1 cellular context compared by ENCODE assay signal in genomic region chr7:118169146-118169545, GRCh38.
TF ChIP-seq lines count a peak whose summit lies in the region.

No MANE protein-coding gene starts in this region.

TF ChIP-seq in SK-N-SH, 30 proteins besides CTCF, POLR2A, EP300 and RAD21 (continued from another document):
- TF ChIP-seq, protein P1, sequence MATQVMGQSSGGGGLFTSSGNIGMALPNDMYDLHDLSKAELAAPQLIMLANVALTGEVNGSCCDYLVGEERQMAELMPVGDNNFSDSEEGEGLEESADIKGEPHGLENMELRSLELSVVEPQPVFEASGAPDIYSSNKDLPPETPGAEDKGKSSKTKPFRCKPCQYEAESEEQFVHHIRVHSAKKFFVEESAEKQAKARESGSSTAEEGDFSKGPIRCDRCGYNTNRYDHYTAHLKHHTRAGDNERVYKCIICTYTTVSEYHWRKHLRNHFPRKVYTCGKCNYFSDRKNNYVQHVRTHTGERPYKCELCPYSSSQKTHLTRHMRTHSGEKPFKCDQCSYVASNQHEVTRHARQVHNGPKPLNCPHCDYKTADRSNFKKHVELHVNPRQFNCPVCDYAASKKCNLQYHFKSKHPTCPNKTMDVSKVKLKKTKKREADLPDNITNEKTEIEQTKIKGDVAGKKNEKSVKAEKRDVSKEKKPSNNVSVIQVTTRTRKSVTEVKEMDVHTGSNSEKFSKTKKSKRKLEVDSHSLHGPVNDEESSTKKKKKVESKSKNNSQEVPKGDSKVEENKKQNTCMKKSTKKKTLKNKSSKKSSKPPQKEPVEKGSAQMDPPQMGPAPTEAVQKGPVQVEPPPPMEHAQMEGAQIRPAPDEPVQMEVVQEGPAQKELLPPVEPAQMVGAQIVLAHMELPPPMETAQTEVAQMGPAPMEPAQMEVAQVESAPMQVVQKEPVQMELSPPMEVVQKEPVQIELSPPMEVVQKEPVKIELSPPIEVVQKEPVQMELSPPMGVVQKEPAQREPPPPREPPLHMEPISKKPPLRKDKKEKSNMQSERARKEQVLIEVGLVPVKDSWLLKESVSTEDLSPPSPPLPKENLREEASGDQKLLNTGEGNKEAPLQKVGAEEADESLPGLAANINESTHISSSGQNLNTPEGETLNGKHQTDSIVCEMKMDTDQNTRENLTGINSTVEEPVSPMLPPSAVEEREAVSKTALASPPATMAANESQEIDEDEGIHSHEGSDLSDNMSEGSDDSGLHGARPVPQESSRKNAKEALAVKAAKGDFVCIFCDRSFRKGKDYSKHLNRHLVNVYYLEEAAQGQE (IDR thresholded peaks at IDR 0.05; ENCODE audit: low read depth, low read length) = no peak
- TF ChIP-seq EZH2phosphoT487 (IDR thresholded peaks at IDR 0.05; ENCODE audit: borderline replicate concordance, low read depth) (no peak), FOXM1 (IDR thresholded peaks at IDR 0.05; ENCODE audit: low read depth) (no peak)
